In the genomic region with DNA sequence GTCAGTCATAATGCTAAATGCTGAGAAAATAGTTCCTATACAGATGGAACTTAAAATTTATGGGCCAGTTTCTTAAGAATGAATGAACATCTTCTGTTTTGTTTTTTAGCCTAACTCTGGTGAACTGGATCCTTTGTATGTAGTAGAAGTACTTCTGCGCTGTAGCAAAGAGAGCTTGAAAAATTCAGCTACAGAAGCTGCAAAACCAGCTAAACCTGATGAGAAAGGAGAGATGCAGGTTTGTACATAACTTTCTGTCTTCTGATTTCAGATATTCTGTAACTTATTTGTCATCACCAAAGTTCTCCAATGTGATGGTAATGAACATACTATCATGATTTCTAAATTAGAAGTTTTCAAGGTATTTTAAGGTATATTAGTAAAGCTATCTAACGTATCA, we compare ENCODE assay signal across 1 cellular context.
TF ChIP-seq lines count a peak whose summit lies in the region.

No MANE protein-coding gene starts in this region.

TF ChIP-seq in GM23338, 12 proteins besides CTCF, POLR2A, EP300 and RAD21 (continued from another document):
- TF ChIP-seq, protein P1, sequence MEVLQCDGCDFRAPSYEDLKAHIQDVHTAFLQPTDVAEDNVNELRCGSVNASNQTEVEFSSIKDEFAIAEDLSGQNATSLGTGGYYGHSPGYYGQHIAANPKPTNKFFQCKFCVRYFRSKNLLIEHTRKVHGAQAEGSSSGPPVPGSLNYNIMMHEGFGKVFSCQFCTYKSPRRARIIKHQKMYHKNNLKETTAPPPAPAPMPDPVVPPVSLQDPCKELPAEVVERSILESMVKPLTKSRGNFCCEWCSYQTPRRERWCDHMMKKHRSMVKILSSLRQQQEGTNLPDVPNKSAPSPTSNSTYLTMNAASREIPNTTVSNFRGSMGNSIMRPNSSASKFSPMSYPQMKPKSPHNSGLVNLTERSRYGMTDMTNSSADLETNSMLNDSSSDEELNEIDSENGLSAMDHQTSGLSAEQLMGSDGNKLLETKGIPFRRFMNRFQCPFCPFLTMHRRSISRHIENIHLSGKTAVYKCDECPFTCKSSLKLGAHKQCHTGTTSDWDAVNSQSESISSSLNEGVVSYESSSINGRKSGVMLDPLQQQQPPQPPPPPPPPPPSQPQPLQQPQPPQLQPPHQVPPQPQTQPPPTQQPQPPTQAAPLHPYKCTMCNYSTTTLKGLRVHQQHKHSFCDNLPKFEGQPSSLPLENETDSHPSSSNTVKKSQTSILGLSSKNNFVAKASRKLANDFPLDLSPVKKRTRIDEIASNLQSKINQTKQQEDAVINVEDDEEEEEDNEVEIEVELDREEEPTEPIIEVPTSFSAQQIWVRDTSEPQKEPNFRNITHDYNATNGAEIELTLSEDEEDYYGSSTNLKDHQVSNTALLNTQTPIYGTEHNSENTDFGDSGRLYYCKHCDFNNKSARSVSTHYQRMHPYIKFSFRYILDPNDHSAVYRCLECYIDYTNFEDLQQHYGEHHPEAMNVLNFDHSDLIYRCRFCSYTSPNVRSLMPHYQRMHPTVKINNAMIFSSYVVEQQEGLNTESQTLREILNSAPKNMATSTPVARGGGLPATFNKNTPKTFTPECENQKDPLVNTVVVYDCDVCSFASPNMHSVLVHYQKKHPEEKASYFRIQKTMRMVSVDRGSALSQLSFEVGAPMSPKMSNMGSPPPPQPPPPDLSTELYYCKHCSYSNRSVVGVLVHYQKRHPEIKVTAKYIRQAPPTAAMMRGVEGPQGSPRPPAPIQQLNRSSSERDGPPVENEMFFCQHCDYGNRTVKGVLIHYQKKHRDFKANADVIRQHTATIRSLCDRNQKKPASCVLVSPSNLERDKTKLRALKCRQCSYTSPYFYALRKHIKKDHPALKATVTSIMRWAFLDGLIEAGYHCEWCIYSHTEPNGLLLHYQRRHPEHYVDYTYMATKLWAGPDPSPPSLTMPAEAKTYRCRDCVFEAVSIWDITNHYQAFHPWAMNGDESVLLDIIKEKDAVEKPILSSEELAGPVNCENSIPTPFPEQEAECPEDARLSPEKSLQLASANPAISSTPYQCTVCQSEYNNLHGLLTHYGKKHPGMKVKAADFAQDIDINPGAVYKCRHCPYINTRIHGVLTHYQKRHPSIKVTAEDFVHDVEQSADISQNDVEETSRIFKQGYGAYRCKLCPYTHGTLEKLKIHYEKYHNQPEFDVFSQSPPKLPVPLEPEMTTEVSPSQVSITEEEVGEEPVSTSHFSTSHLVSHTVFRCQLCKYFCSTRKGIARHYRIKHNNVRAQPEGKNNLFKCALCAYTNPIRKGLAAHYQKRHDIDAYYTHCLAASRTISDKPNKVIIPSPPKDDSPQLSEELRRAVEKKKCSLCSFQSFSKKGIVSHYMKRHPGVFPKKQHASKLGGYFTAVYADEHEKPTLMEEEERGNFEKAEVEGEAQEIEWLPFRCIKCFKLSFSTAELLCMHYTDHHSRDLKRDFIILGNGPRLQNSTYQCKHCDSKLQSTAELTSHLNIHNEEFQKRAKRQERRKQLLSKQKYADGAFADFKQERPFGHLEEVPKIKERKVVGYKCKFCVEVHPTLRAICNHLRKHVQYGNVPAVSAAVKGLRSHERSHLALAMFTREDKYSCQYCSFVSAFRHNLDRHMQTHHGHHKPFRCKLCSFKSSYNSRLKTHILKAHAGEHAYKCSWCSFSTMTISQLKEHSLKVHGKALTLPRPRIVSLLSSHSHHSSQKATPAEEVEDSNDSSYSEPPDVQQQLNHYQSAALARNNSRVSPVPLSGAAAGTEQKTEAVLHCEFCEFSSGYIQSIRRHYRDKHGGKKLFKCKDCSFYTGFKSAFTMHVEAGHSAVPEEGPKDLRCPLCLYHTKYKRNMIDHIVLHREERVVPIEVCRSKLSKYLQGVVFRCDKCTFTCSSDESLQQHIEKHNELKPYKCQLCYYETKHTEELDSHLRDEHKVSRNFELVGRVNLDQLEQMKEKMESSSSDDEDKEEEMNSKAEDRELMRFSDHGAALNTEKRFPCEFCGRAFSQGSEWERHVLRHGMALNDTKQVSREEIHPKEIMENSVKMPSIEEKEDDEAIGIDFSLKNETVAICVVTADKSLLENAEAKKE (CRISPR knock-in tag; IDR thresholded peaks at IDR 0.05) = no peak
- TF ChIP-seq ZNF331 (CRISPR knock-in tag; IDR thresholded peaks at IDR 0.05; ENCODE audit: low read depth) (no peak), ZNF114 (CRISPR knock-in tag; IDR thresholded peaks at IDR 0.05) (no peak), STAT1 (IDR thresholded peaks at IDR 0.05; ENCODE audit: unreplicated experiment) (no peak), REST (IDR thresholded peaks at IDR 0.05; ENCODE audit: unreplicated experiment) (no peak), NANOG (IDR thresholded peaks at IDR 0.05; ENCODE audit: borderline replicate concordance) (no peak), CREB1 (CRISPR knock-in tag; IDR thresholded peaks at IDR 0.05; ENCODE audit: low read depth) (no peak)
